In genomic region chr17:57675427-57675826, GRCh38 we compare ENCODE assay signal across 12 cellular contexts.
"Had no signal": no experiment of that assay in that cellular context is flagged by ENCODE, and none has a peak within 500 bp of the region (broad histone marks: within the 10 kb centered on the region; RNA-seq: fewer than 3 reads in every experiment).

No MANE protein-coding gene starts in this region.

- H3K27ac ChIP-seq: brain microvascular endothelial cell, esophagus squamous epithelium, hepatocyte, left lung had no signal

- ATAC-seq: left lung; natural killer cell treated with Interleukin-12 subunit alpha and Interleukin-12 subunit beta and Interleukin-15 and Interleukin-18, amount 100 ng/mL, for 72 hours; sciatic nerve had no signal

- H3K27me3 Mint-ChIP-seq: activated CD4-positive, alpha-beta T cell treated with anti-CD3 and anti-CD28 coated beads, Interleukin-2, amount 10 ng/mL, durations not matched to agents 24 days and 14 days; activated naive CD8-positive, alpha-beta T cell; natural killer cell treated with Interleukin-12 subunit alpha and Interleukin-12 subunit beta and Interleukin-15 and Interleukin-18, amount 100 ng/mL, for 72 hours had no signal

- H3K36me3 Mint-ChIP-seq: natural killer cell treated with Interleukin-12 subunit alpha and Interleukin-12 subunit beta and Interleukin-15 and Interleukin-18, amount 100 ng/mL, for 72 hours had no signal

- H3K4me3 Mint-ChIP-seq: activated CD4-positive, alpha-beta T cell treated with anti-CD3 and anti-CD28 coated beads, Interleukin-2, amount 10 ng/mL, durations not matched to agents 24 days and 14 days; activated naive CD8-positive, alpha-beta T cell; natural killer cell treated with Interleukin-12 subunit alpha and Interleukin-12 subunit beta and Interleukin-15 and Interleukin-18, amount 100 ng/mL, for 72 hours; T-helper 2 cell treated with Interferon-gamma antibody and Interleukin-4, amounts not matched to agents 5 μg/mL and 100 μg/mL, for 36 hours had no signal

- H3K9me3 Mint-ChIP-seq: activated CD4-positive, alpha-beta T cell treated with anti-CD3 and anti-CD28 coated beads, Interleukin-2, amount 10 ng/mL, durations not matched to agents 24 days and 14 days; natural killer cell treated with Interleukin-12 subunit alpha and Interleukin-12 subunit beta and Interleukin-15 and Interleukin-18, amount 100 ng/mL, for 72 hours; T-helper 2 cell treated with Interferon-gamma antibody and Interleukin-4, amounts not matched to agents 5 μg/mL and 100 μg/mL, for 36 hours had no signal

- DNase-seq: activated CD4-positive, alpha-beta T cell treated with anti-CD3 and anti-CD28 coated beads, Interleukin-2, amount 10 ng/mL, durations not matched to agents 24 days and 14 days; activated CD4-positive, CD25-positive, alpha-beta regulatory T cell; activated effector memory CD4-positive, alpha-beta T cell treated with anti-CD3 and anti-CD28 coated beads, Interleukin-2, amount 50 U/mL, for 16 hours; brain microvascular endothelial cell; esophagus squamous epithelium; left lung; mesenchymal stem cell had no signal

- H3K27ac Mint-ChIP-seq: activated CD4-positive, alpha-beta T cell treated with anti-CD3 and anti-CD28 coated beads, Interleukin-2, amount 10 ng/mL, durations not matched to agents 24 days and 14 days; activated naive CD8-positive, alpha-beta T cell; T-helper 2 cell treated with Interferon-gamma antibody and Interleukin-4, amounts not matched to agents 5 μg/mL and 100 μg/mL, for 36 hours had no signal
